29 cellular contexts compared by ENCODE assay signal in genomic region chr9:135330685-135331590, GRCh38.
A peak's percentile ranks its signal among the peaks of the same experiment; 100 is the strongest.
DNase-seq lines count a peak whose midpoint lies in the region; ATAC-seq, FAIRE-seq and TF ChIP-seq lines count a peak whose summit lies in the region.
"Had no signal": no experiment of that assay in that cellular context is flagged by ENCODE, and none has a peak within 500 bp of the region (broad histone marks: within the 10 kb centered on the region; RNA-seq: fewer than 3 reads in every experiment).

No MANE protein-coding gene starts in this region.

- no peaks in the 10 kb centered on the region for H3K36me3 ChIP-seq in testis (ENCODE audit: low read depth, missing control alignments)
- H3K36me3 ChIP-seq: ascending aorta, SJSA1, transverse colon had no signal

- no peak overlapping the region for H3K27ac Mint-ChIP-seq in activated CD4-positive, alpha-beta memory T cell treated with anti-CD3 and anti-CD28 coated beads, Interleukin-2, amount 10 ng/mL, durations not matched to agents 7 days and 5 days
- no peak overlapping the region for H3K27ac Mint-ChIP-seq in activated CD4-positive, alpha-beta memory T cell treated with anti-CD3 and anti-CD28 coated beads for 36 hours
- H3K27ac Mint-ChIP-seq: activated B cell treated with CpG ODN at 0.5 μM for 24 hours; activated naive CD8-positive, alpha-beta T cell treated with anti-CD3 and anti-CD28 coated beads, Interleukin-2, amount 10 ng/mL, durations not matched to agents 7 days and 5 days; CD14-positive monocyte; effector memory CD8-positive, alpha-beta T cell had no signal

- peak; percentile 3 for DNase-seq in activated CD4-positive, alpha-beta memory T cell treated with anti-CD3 and anti-CD28 coated beads, Interleukin-2, amount 10 ng/mL, durations not matched to agents 7 days and 5 days
- DNase-seq in activated CD4-positive, alpha-beta memory T cell treated with anti-CD3 and anti-CD28 coated beads for 36 hours, result no peak
- DNase-seq in HTR-8/SVneo (ENCODE audit: insufficient read length, low spot score) (no peak), testis (peak; percentile 8), retina (no peak), CD1c-positive myeloid dendritic cell (ENCODE audit: extremely low spot score) (no peak)
- DNase-seq: 8988T; activated B cell treated with CpG ODN at 0.5 μM for 24 hours; activated gamma-delta T cell treated with Interleukin-2 at 50 U/mL for 16 hours; activated naive CD8-positive, alpha-beta T cell treated with anti-CD3 and anti-CD28 coated beads, Interleukin-2, amount 10 ng/mL, durations not matched to agents 7 days and 5 days; activated T-cell treated with anti-CD3 and anti-CD28 coated beads for 4 hours; caudate nucleus; effector memory CD8-positive, alpha-beta T cell; erythroblast; GF-D8; midbrain; naive B cell; occipital lobe; stimulated activated CD4-positive, alpha-beta T cell treated with anti-CD3 and anti-CD28 coated beads, Interleukin-15, amount 100 ng/mL, for 24 hours; stimulated activated CD4-positive, alpha-beta T cell treated with anti-CD3 and anti-CD28 coated beads, Interleukin-4, amount 100 ng/mL, for 4 hours; T-helper 1 cell; transverse colon had no signal

- CTCF ChIA-PET in activated CD4-positive, alpha-beta memory T cell treated with anti-CD3 and anti-CD28 coated beads, Interleukin-2, amount 10 ng/mL, durations not matched to agents 7 days and 5 days (lab: Charles Lee), result no interaction called here
- CTCF ChIA-PET in activated CD4-positive, alpha-beta memory T cell treated with anti-CD3 and anti-CD28 coated beads for 36 hours (lab: Charles Lee), result no interaction called here

- intact Hi-C loops in activated CD4-positive, alpha-beta memory T cell treated with anti-CD3 and anti-CD28 coated beads for 36 hours (cut with micrococcal nuclease), result no loop called here
- intact Hi-C loops in testis (cut with DNase I; ENCODE audit: low total_unique reads), result no loop called here

- TF ChIP-seq POLR2A in testis (IDR thresholded peaks at IDR 0.05), result no peak

- no peaks in the 10 kb centered on the region for H3K4me1 ChIP-seq in testis
- H3K4me1 ChIP-seq: ascending aorta, SJSA1, transverse colon had no signal

- peak; percentile 8 for ATAC-seq in esophagus mucosa
- no peak for ATAC-seq in GM19397 (IDR thresholded peaks at IDR 0.05; ENCODE audit: unreplicated experiment)
- ATAC-seq: effector memory CD8-positive, alpha-beta T cell had no signal

- TF ChIP-seq CTCF in testis (IDR thresholded peaks at IDR 0.05), result no peak

- H3K4me1 Mint-ChIP-seq in activated CD4-positive, alpha-beta memory T cell treated with anti-CD3 and anti-CD28 coated beads, Interleukin-2, amount 10 ng/mL, durations not matched to agents 7 days and 5 days, result no peaks in the 10 kb centered on the region
- H3K4me1 Mint-ChIP-seq in activated CD4-positive, alpha-beta memory T cell treated with anti-CD3 and anti-CD28 coated beads for 36 hours (ENCODE audit: low read depth), result no peaks in the 10 kb centered on the region
- H3K4me1 Mint-ChIP-seq: activated B cell treated with CpG ODN at 0.5 μM for 24 hours; activated naive CD8-positive, alpha-beta T cell treated with anti-CD3 and anti-CD28 coated beads, Interleukin-2, amount 10 ng/mL, durations not matched to agents 7 days and 5 days; CD14-positive monocyte; naive B cell had no signal

- H3K4me3 Mint-ChIP-seq in activated CD4-positive, alpha-beta memory T cell treated with anti-CD3 and anti-CD28 coated beads, Interleukin-2, amount 10 ng/mL, durations not matched to agents 7 days and 5 days, result no peak overlapping the region
- H3K4me3 Mint-ChIP-seq in activated CD4-positive, alpha-beta memory T cell treated with anti-CD3 and anti-CD28 coated beads for 36 hours, result no peak overlapping the region
- H3K4me3 Mint-ChIP-seq: activated B cell treated with CpG ODN at 0.5 μM for 24 hours; activated naive CD8-positive, alpha-beta T cell treated with anti-CD3 and anti-CD28 coated beads, Interleukin-2, amount 10 ng/mL, durations not matched to agents 7 days and 5 days; CD14-positive monocyte; effector memory CD8-positive, alpha-beta T cell; naive B cell had no signal

- no peak overlapping the region for H3K4me3 ChIP-seq in testis
- H3K4me3 ChIP-seq: ascending aorta, coronary artery, SJSA1, transverse colon had no signal

- no peaks in the 10 kb centered on the region for H3K27me3 Mint-ChIP-seq in activated CD4-positive, alpha-beta memory T cell treated with anti-CD3 and anti-CD28 coated beads, Interleukin-2, amount 10 ng/mL, durations not matched to agents 7 days and 5 days
- peaks cover 4% of the 10 kb centered on the region for H3K27me3 Mint-ChIP-seq in activated CD4-positive, alpha-beta memory T cell treated with anti-CD3 and anti-CD28 coated beads for 36 hours
- H3K27me3 Mint-ChIP-seq: activated B cell treated with CpG ODN at 0.5 μM for 24 hours; activated naive CD8-positive, alpha-beta T cell treated with anti-CD3 and anti-CD28 coated beads, Interleukin-2, amount 10 ng/mL, durations not matched to agents 7 days and 5 days had no signal

- no peaks in the 10 kb centered on the region for H3K9me3 ChIP-seq in testis
- H3K9me3 ChIP-seq: ascending aorta, SJSA1, transverse colon had no signal

- H3K36me3 Mint-ChIP-seq in activated CD4-positive, alpha-beta memory T cell treated with anti-CD3 and anti-CD28 coated beads, Interleukin-2, amount 10 ng/mL, durations not matched to agents 7 days and 5 days (ENCODE audit: low read depth), result no peaks in the 10 kb centered on the region
- H3K36me3 Mint-ChIP-seq in activated CD4-positive, alpha-beta memory T cell treated with anti-CD3 and anti-CD28 coated beads for 36 hours, result no peaks in the 10 kb centered on the region
- H3K36me3 Mint-ChIP-seq: activated naive CD8-positive, alpha-beta T cell treated with anti-CD3 and anti-CD28 coated beads, Interleukin-2, amount 10 ng/mL, durations not matched to agents 7 days and 5 days; CD14-positive monocyte; naive B cell had no signal

- POLR2A ChIA-PET in activated CD4-positive, alpha-beta memory T cell treated with anti-CD3 and anti-CD28 coated beads, Interleukin-2, amount 10 ng/mL, durations not matched to agents 7 days and 5 days (lab: Charles Lee), result no interaction called here
- POLR2A ChIA-PET in activated CD4-positive, alpha-beta memory T cell treated with anti-CD3 and anti-CD28 coated beads for 36 hours (lab: Charles Lee), result no interaction called here

- WGBS in testis, 2 donors, result 92 to 94% methylated on average over 13 to 14 of the region's 14 CpGs

- H3K27ac ChIP-seq in testis, result no peak overlapping the region
- H3K27ac ChIP-seq: ascending aorta, coronary artery, SJSA1, transverse colon had no signal

- no peaks in the 10 kb centered on the region for H3K9me3 Mint-ChIP-seq in activated CD4-positive, alpha-beta memory T cell treated with anti-CD3 and anti-CD28 coated beads, Interleukin-2, amount 10 ng/mL, durations not matched to agents 7 days and 5 days
- H3K9me3 Mint-ChIP-seq in activated CD4-positive, alpha-beta memory T cell treated with anti-CD3 and anti-CD28 coated beads for 36 hours, result no peaks in the 10 kb centered on the region
- H3K9me3 Mint-ChIP-seq: activated B cell treated with CpG ODN at 0.5 μM for 24 hours; activated naive CD8-positive, alpha-beta T cell treated with anti-CD3 and anti-CD28 coated beads, Interleukin-2, amount 10 ng/mL, durations not matched to agents 7 days and 5 days; effector memory CD8-positive, alpha-beta T cell had no signal

- FAIRE-seq in HTR-8/SVneo (lab: Jason Lieb, UNC), result peak; percentile 48
- FAIRE-seq: RCC 7860 had no signal

- H3K27me3 ChIP-seq in testis, result no peaks in the 10 kb centered on the region
- H3K27me3 ChIP-seq: ascending aorta, SJSA1 had no signal

Comparison
In these comparisons a context has a peak if more than half of its experiments do, and no peak if none do; other contexts are left out.
1. DNase-seq: peak in activated CD4-positive, alpha-beta memory T cell treated with anti-CD3 and anti-CD28 coated beads, Interleukin-2, amount 10 ng/mL, durations not matched to agents 7 days and 5 days (single experiment) and testis (single experiment); none in activated CD4-positive, alpha-beta memory T cell treated with anti-CD3 and anti-CD28 coated beads for 36 hours (single experiment), HTR-8/SVneo (single experiment), retina (single experiment) and CD1c-positive myeloid dendritic cell (single experiment).